ENCODE assay signal across 28 cellular contexts in genomic region chr11:3219281-3219892, GRCh38. TPM values are rescaled to one million over a fixed set of nuclear protein-coding genes. Genes with fewer than 3 reads are reported as not detected.
A peak's percentile ranks its signal among the peaks of the same experiment; 100 is the strongest.
DNase-seq lines count a peak whose midpoint lies in the region; TF ChIP-seq lines count a peak whose summit lies in the region.
"Had no signal": no experiment of that assay in that cellular context is flagged by ENCODE, and none has a peak within 500 bp of the region (broad histone marks: within the 10 kb centered on the region; RNA-seq: fewer than 3 reads in every experiment).

No MANE protein-coding gene starts in this region.

- DNase-seq in cardiac septum (ENCODE audit: low spot score): peak; percentile 47
- DNase-seq in left ventricle myocardium inferior: no peak
- peak; percentile 0 for DNase-seq in colonic mucosa
- peak; percentile 80 for DNase-seq in osteoblast (ENCODE audit: insufficient read length, low spot score, missing footprints)
- no peak for DNase-seq in epidermal melanocyte (ENCODE audit: insufficient read length, low spot score)
- no peak for DNase-seq in HK-2 (ENCODE audit: unreplicated experiment)
- no peak for DNase-seq in NCI-H748 treated with DMSO at 0.1 percent for 48 hours (lab: John Stamatoyannopoulos, UW)
- no peak for DNase-seq in iPS-NIHi11 (ENCODE audit: low spot score)
- DNase-seq: activated CD4-positive, alpha-beta memory T cell treated with anti-CD3 and anti-CD28 coated beads for 36 hours; activated naive CD8-positive, alpha-beta T cell treated with anti-CD3 and anti-CD28 coated beads for 36 hours; DMS79; MM.1S; NCI-H1417; NCI-H2029 treated with DMSO at 0.1 percent for 48 hours; NCI-H2227 treated with DMSO at 0.1 percent for 48 hours; NCI-H69; stimulated activated CD4-positive, alpha-beta T cell treated with anti-CD3 and anti-CD28 coated beads, Interleukin-4, amount 100 ng/mL, for 24 hours; stimulated activated naive B cell treated with anti-CD40 and anti-IgM and Interleukin-4, amounts not matched to agents 10 μg/mL and 1 μg/mL and 100 μg/mL, for 72 hours; T-helper 1 cell had no signal

- no peak overlapping the region for H2AFZ ChIP-seq in osteoblast (ENCODE audit: low read length)

- H3K4me1 ChIP-seq in left ventricle myocardium inferior: peaks cover 5% of the 10 kb centered on the region
- H3K4me1 ChIP-seq in colonic mucosa: no peaks in the 10 kb centered on the region
- H3K4me1 ChIP-seq in osteoblast (ENCODE audit: insufficient read depth, low read length): no peaks in the 10 kb centered on the region
- H3K4me1 ChIP-seq: right lobe of liver, SJSA1 had no signal

- H3K36me3 ChIP-seq in left ventricle myocardium inferior: no peaks in the 10 kb centered on the region
- H3K36me3 ChIP-seq in colonic mucosa: no peaks in the 10 kb centered on the region
- no peaks in the 10 kb centered on the region for H3K36me3 ChIP-seq in osteoblast (ENCODE audit: insufficient read depth, low read length)
- H3K36me3 ChIP-seq: right lobe of liver, SJSA1, thoracic aorta had no signal

- H3K4me3 ChIP-seq in left ventricle myocardium inferior (no peak overlapping the region), colonic mucosa (no peak overlapping the region), osteoblast (ENCODE audit: insufficient read depth, low read length) (no peak overlapping the region)
- H3K4me3 ChIP-seq: right lobe of liver, SJSA1, thoracic aorta had no signal

- H3K27me3 ChIP-seq in left ventricle myocardium inferior (ENCODE audit: low read depth): peaks cover 93% of the 10 kb centered on the region
- peaks cover 9% of the 10 kb centered on the region for H3K27me3 ChIP-seq in colonic mucosa
- peaks cover 31% of the 10 kb centered on the region for H3K27me3 ChIP-seq in osteoblast (ENCODE audit: insufficient read depth, low read length)
- H3K27me3 ChIP-seq: right lobe of liver had no signal

- no peak for TF ChIP-seq CTCF in left ventricle myocardium inferior (IDR thresholded peaks at IDR 0.05; ENCODE audit: borderline replicate concordance)
- no peak for TF ChIP-seq CTCF in colonic mucosa (IDR thresholded peaks at IDR 0.05)
- TF ChIP-seq CTCF in osteoblast (IDR thresholded peaks at IDR 0.05; ENCODE audit: extremely low read depth, low read depth, low read length): no peak

- no peak overlapping the region for H3K9ac ChIP-seq in colonic mucosa (ENCODE audit: low read depth in 2 of 2, low read length in 2 of 2)
- H3K9ac ChIP-seq: KMS-11 had no signal

- intact Hi-C loops in cardiac septum (cut with DNase I) (loop anchor here (2.0 kb wide), 1 partner anchor 183 kb away; no protein-coding TSS in a partner anchor), left ventricle myocardium inferior (cut with micrococcal nuclease) (loop anchor here (10.0 kb wide), 3 partner anchors 65 to 185 kb away; no protein-coding TSS in a partner anchor), colonic mucosa (cut with DNase I) (loop anchor here (5.0 kb wide), 2 partner anchors 107 to 127 kb away; no protein-coding TSS in a partner anchor)

- no peaks in the 10 kb centered on the region for H3K9me3 ChIP-seq in left ventricle myocardium inferior (replicated peaks)
- no peaks in the 10 kb centered on the region for H3K9me3 ChIP-seq in colonic mucosa
- H3K9me3 ChIP-seq in osteoblast (ENCODE audit: low read depth, low read length): no peaks in the 10 kb centered on the region
- H3K9me3 ChIP-seq: right lobe of liver, SJSA1, thoracic aorta had no signal

- H4K20me1 ChIP-seq in osteoblast (ENCODE audit: insufficient read depth, low read length): no peaks in the 10 kb centered on the region

- H3K79me2 ChIP-seq in osteoblast (ENCODE audit: insufficient read depth, low read length): no peaks in the 10 kb centered on the region

- H3K27ac ChIP-seq in left ventricle myocardium inferior (replicated peaks) (no peak overlapping the region), colonic mucosa (no peak overlapping the region), osteoblast (ENCODE audit: low read depth, low read length) (no peak overlapping the region)
- H3K27ac ChIP-seq: KMS-11, right lobe of liver, SJSA1, thoracic aorta had no signal

- no peak overlapping the region for H3K4me2 ChIP-seq in osteoblast (ENCODE audit: insufficient read depth, low read length)
- H3K4me2 ChIP-seq: KMS-11 had no signal

RNA-seq across cellular contexts. Expression of gene MRGPRG, which starts 0.8 kb away (rescaled TPM):
- total RNA-seq in cardiac septum: not detected
- not detected for total RNA-seq in left ventricle myocardium inferior
- total RNA-seq in colonic mucosa: not detected
- total RNA-seq in osteoblast: not detected in 2 replicates
- total RNA-seq: activated CD4-positive, alpha-beta memory T cell treated with anti-CD3 and anti-CD28 coated beads for 36 hours; activated naive CD8-positive, alpha-beta T cell treated with anti-CD3 and anti-CD28 coated beads for 36 hours; activated T-helper 17 cell treated with anti-CD3 and anti-CD28 coated beads, Interleukin-2, amount 50 U/mL, for 72 hours; astrocyte; glomerular endothelial cell; lung microvascular endothelial cell; mucosa of gallbladder; right lobe of liver; SJSA1; thoracic aorta had no signal

RNA-seq across cellular contexts. Expression of gene MRGPRE, which starts 12.8 kb away (rescaled TPM):
- total RNA-seq in cardiac septum: 0.38 TPM
- total RNA-seq in left ventricle myocardium inferior: 0.36 TPM
- total RNA-seq in colonic mucosa: not detected
- under 0.01 TPM in 1 of 2 replicates, not detected in the other for total RNA-seq in osteoblast
- total RNA-seq: activated CD4-positive, alpha-beta memory T cell treated with anti-CD3 and anti-CD28 coated beads for 36 hours; activated naive CD8-positive, alpha-beta T cell treated with anti-CD3 and anti-CD28 coated beads for 36 hours; activated T-helper 17 cell treated with anti-CD3 and anti-CD28 coated beads, Interleukin-2, amount 50 U/mL, for 72 hours; astrocyte; glomerular endothelial cell; lung microvascular endothelial cell; right lobe of liver; SJSA1; thoracic aorta had no signal

RNA-seq across cellular contexts. Expression of gene OSBPL5, which starts 54.3 kb away (rescaled TPM):
- total RNA-seq in cardiac septum: 16.6 TPM
- total RNA-seq in left ventricle myocardium inferior: 11.4 TPM
- 10 to 100 TPM; 34.0 to 69.5 TPM for total RNA-seq in colonic mucosa
- total RNA-seq in osteoblast: 46.0 and 49.9 TPM in 2 replicates

Comparison
In these comparisons a context has a peak if more than half of its experiments do, and no peak if none do; other contexts are left out.
1. DNase-seq: peak in cardiac septum (single experiment), colonic mucosa (single experiment) and osteoblast (single experiment); none in left ventricle myocardium inferior (single experiment), epidermal melanocyte (single experiment), HK-2 (single experiment), NCI-H748 treated with DMSO at 0.1 percent for 48 hours (single experiment) and iPS-NIHi11 (single experiment).